Comparison of ENCODE assay signal across 23 cellular contexts in genomic region chr1:7110306-7110705, GRCh38.
DNase-seq lines count a peak whose midpoint lies in the region; ATAC-seq and TF ChIP-seq lines count a peak whose summit lies in the region.
"Had no signal": no experiment of that assay in that cellular context is flagged by ENCODE, and none has a peak within 500 bp of the region (broad histone marks: within the 10 kb centered on the region; RNA-seq: fewer than 3 reads in every experiment).

No MANE protein-coding gene starts in this region.

- no peak overlapping the region; a peak in 1 of 22 replicates for H3K27ac ChIP-seq in BLaER1 treated with 17β-estradiol and CSF1 and Interleukin-3, amounts not matched to agents 10 nM and 100 nM
- H3K27ac ChIP-seq in IMR-90 (ENCODE audit: insufficient read depth, low read length), result no peak overlapping the region
- H3K27ac ChIP-seq in WERI-Rb-1, result peak overlapping the region; percentile 14; the same call in 1 of the 2 replicates
- no peak overlapping the region for H3K27ac ChIP-seq in right cardiac atrium (ENCODE audit: low read length)
- H3K27ac ChIP-seq: esophagus muscularis mucosa, gastroesophageal sphincter, thoracic aorta had no signal

- H3K27me3 ChIP-seq in BLaER1 treated with 17β-estradiol and CSF1 and Interleukin-3, amounts not matched to agents 10 nM and 100 nM, result peaks cover 0 to 41% (median 0%) of the 10 kb centered on the region in 11 experiments; a peak in 5 of 22 replicates
- H3K27me3 ChIP-seq in IMR-90 (ENCODE audit: control insufficient read depth, insufficient read depth, low read length) (peaks cover 16% of the 10 kb centered on the region), WERI-Rb-1 (ENCODE audit: insufficient read depth, low read depth, severe bottlenecking) (no peaks in the 10 kb centered on the region), right cardiac atrium (ENCODE audit: control insufficient read depth, insufficient read depth) (no peaks in the 10 kb centered on the region)

- peaks cover 0 to 18% (median 0%) of the 10 kb centered on the region in 11 experiments; a peak in 3 of 22 replicates for H4K20me1 ChIP-seq in BLaER1 treated with 17β-estradiol and CSF1 and Interleukin-3, amounts not matched to agents 10 nM and 100 nM
- no peaks in the 10 kb centered on the region for H4K20me1 ChIP-seq in IMR-90 (ENCODE audit: insufficient read depth, low read length)

- H2BK120ac ChIP-seq in IMR-90 (ENCODE audit: low read depth, low read length), result no peak overlapping the region

- no peak overlapping the region for H2AK9ac ChIP-seq in IMR-90 (replicated peaks; ENCODE audit: low read depth, low read length, poor library complexity)

- no peak for ATAC-seq in IMR-90 (ENCODE audit: low read depth)
- ATAC-seq in right cardiac atrium, result no peak
- ATAC-seq: activated CD8-positive, alpha-beta T cell treated with anti-CD3 and anti-CD28 coated beads for 36 hours; gastroesophageal sphincter; HepG2; left lobe of liver had no signal

- H2BK15ac ChIP-seq in IMR-90 (ENCODE audit: low read depth, low read length), result no peak overlapping the region

- H2AFZ ChIP-seq in IMR-90 (replicated peaks; ENCODE audit: low read length, poor library complexity), result no peak overlapping the region

- no peak overlapping the region for H2AK5ac ChIP-seq in IMR-90 (ENCODE audit: low read depth, low read length)

- TF ChIP-seq RAD21 in IMR-90 (IDR thresholded peaks at IDR 0.05; ENCODE audit: low read length), result no peak

- peak overlapping the region in 7 of 11 experiments; percentile 2 to 70 (median 56); a peak in 11 of 22 replicates for H3K4me2 ChIP-seq in BLaER1 treated with 17β-estradiol and CSF1 and Interleukin-3, amounts not matched to agents 10 nM and 100 nM
- H3K4me2 ChIP-seq in IMR-90 (ENCODE audit: low read depth, low read length), result no peak overlapping the region

- TF ChIP-seq CTCF in IMR-90 (conservative IDR thresholded peaks at IDR 0.05; ENCODE audit: low read depth, low read length), result no peak
- TF ChIP-seq CTCF in WERI-Rb-1 (IDR thresholded peaks at IDR 0.05; ENCODE audit: low read depth, low read length), result no peak

- H3K14ac ChIP-seq in IMR-90 (replicated peaks; ENCODE audit: low read depth, low read length), result no peak overlapping the region

- H3K4ac ChIP-seq in IMR-90 (ENCODE audit: low read depth, low read length), result no peak overlapping the region

- no peak overlapping the region for H2BK20ac ChIP-seq in IMR-90 (ENCODE audit: low read depth, low read length)

- dilution Hi-C loops in IMR-90 (cut with HindIII; ENCODE audit: low sequenced_read_pairs, unreplicated experiment), result no loop called here

- POLR2A ChIA-PET in IMR-90 (lab: Charles Lee; ENCODE audit: unreplicated experiment), result no interaction called here

- in situ Hi-C loops in IMR-90 (cut with MboI; ENCODE audit: low sequenced_read_pairs), result no loop called here

- H3K4me1 ChIP-seq in BLaER1 treated with 17β-estradiol and CSF1 and Interleukin-3, amounts not matched to agents 10 nM and 100 nM, result peaks cover 23 to 76% (median 59%) of the 10 kb centered on the region in 10 experiments
- H3K4me1 ChIP-seq in IMR-90 (ENCODE audit: control insufficient read depth, insufficient read depth, low read length), result no peaks in the 10 kb centered on the region
- H3K4me1 ChIP-seq in right cardiac atrium (ENCODE audit: control insufficient read depth, insufficient read depth, low read length), result no peaks in the 10 kb centered on the region
- H3K4me1 ChIP-seq: esophagus muscularis mucosa, gastroesophageal sphincter, HAP-1 had no signal

- peaks cover 14 to 21% (median 18%) of the 10 kb centered on the region in 11 experiments; a peak in 20 of 22 replicates for H3K9me3 ChIP-seq in BLaER1 treated with 17β-estradiol and CSF1 and Interleukin-3, amounts not matched to agents 10 nM and 100 nM (replicated peaks in 1 of 11)
- H3K9me3 ChIP-seq in IMR-90 (ENCODE audit: control insufficient read depth, insufficient read depth, low read length), result no peaks in the 10 kb centered on the region
- H3K9me3 ChIP-seq in WERI-Rb-1 (ENCODE audit: severe bottlenecking), result peaks cover 3% of the 10 kb centered on the region
- H3K9me3 ChIP-seq in right cardiac atrium (ENCODE audit: control insufficient read depth, low read length), result no peaks in the 10 kb centered on the region
- H3K9me3 ChIP-seq: esophagus muscularis mucosa, gastroesophageal sphincter, HAP-1, thoracic aorta had no signal

- H3K9ac ChIP-seq in BLaER1 treated with 17β-estradiol and CSF1 and Interleukin-3, amounts not matched to agents 10 nM and 100 nM, result no peak overlapping the region
- H3K9ac ChIP-seq in IMR-90 (ENCODE audit: low read depth, low read length), result no peak overlapping the region

- TF ChIP-seq POLR2A in IMR-90 (IDR thresholded peaks at IDR 0.05; ENCODE audit: low read depth, low read length), result no peak

- H2BK5ac ChIP-seq in IMR-90 (ENCODE audit: low read depth, low read length, poor library complexity, severe bottlenecking), result no peak overlapping the region

- no peaks in the 10 kb centered on the region for H3K36me3 ChIP-seq in BLaER1 treated with 17β-estradiol and CSF1 and Interleukin-3, amounts not matched to agents 10 nM and 100 nM
- H3K36me3 ChIP-seq in IMR-90 (ENCODE audit: control insufficient read depth, insufficient read depth, low read length), result no peaks in the 10 kb centered on the region
- no peaks in the 10 kb centered on the region for H3K36me3 ChIP-seq in WERI-Rb-1
- H3K36me3 ChIP-seq: esophagus muscularis mucosa, gastroesophageal sphincter, HAP-1, thoracic aorta had no signal

- H4K8ac ChIP-seq in IMR-90 (ENCODE audit: low read depth in 2 of 2, low read length in 2 of 2), result no peak overlapping the region

- no peak overlapping the region for H3K4me3 ChIP-seq in BLaER1 treated with 17β-estradiol and CSF1 and Interleukin-3, amounts not matched to agents 10 nM and 100 nM
- no peak overlapping the region for H3K4me3 ChIP-seq in IMR-90 (ENCODE audit: insufficient read depth, low read depth, low read length)
- H3K4me3 ChIP-seq in WERI-Rb-1 (ENCODE audit: low read depth, low read length), result no peak overlapping the region
- no peak overlapping the region for H3K4me3 ChIP-seq in right cardiac atrium (ENCODE audit: low read length)
- H3K4me3 ChIP-seq: esophagus muscularis mucosa, gastroesophageal sphincter, HAP-1, thoracic aorta had no signal

- H3K9me1 ChIP-seq in IMR-90 (ENCODE audit: insufficient read depth, low read length), result no peaks in the 10 kb centered on the region

- no peaks in the 10 kb centered on the region for H3K79me1 ChIP-seq in IMR-90 (ENCODE audit: low read depth in 1 of 2, low read length in 2 of 2)

- H3K23ac ChIP-seq in IMR-90 (ENCODE audit: low read depth, low read length), result no peak overlapping the region

- H3K18ac ChIP-seq in IMR-90 (ENCODE audit: low read depth, low read length), result no peak overlapping the region

- WGBS in IMR-90 (ENCODE audit: extremely low coverage in 2 of 2, insufficient read length in 1 of 2), 2 experiments, result 57% methylated on average over 4 of the region's 8 CpGs; no CpG with 5 or more reads in 1 of the 2 experiments
- WGBS in right cardiac atrium, result 72% methylated on average over 8 of the region's 8 CpGs

- H4K91ac ChIP-seq in IMR-90 (ENCODE audit: insufficient read depth, low read depth, low read length), result no peak overlapping the region

- no peak overlapping the region for H3K56ac ChIP-seq in IMR-90 (ENCODE audit: extremely low read depth, insufficient read depth, low read length)

- CTCF ChIA-PET in IMR-90 (lab: Yijun Ruan, JAX), result interaction anchor here (0.6 kb wide), 1 partner anchor 11 kb away, joined by 3 read pairs; no protein-coding TSS in a partner anchor

- DNase-seq in IMR-90 (peak; percentile 21), WERI-Rb-1 (no peak), kidney glomerular epithelial cell (lab: John Stamatoyannopoulos, UW) (peak; percentile 64), AG20443 (ENCODE audit: low spot score) (no peak), right cardiac atrium (no peak)
- no peak for DNase-seq in activated CD8-positive, alpha-beta memory T cell treated with anti-CD3 and anti-CD28 coated beads, Interleukin-2, amount 50 U/mL, for 48 hours
- DNase-seq: activated CD4-positive, CD25-positive, alpha-beta regulatory T cell; activated CD8-positive, alpha-beta T cell treated with anti-CD3 and anti-CD28 coated beads for 36 hours; activated T-cell treated with anti-CD3 and anti-CD28 coated beads, Interleukin-2, amount 50 U/mL, for 1 hour; cerebellar nuclear complex; EL; NCI-H1436; nephron progenitor cell; RPMI8226; stimulated activated naive CD4-positive, alpha-beta T cell; T-helper 9 cell had no signal

- intact Hi-C loops in IMR-90 (cut with micrococcal nuclease) (no loop called here), right cardiac atrium (cut with DNase I) (no loop called here)

- BruUV-seq in IMR-90 (replicated peaks; lab: Mats Ljungman, UMichigan), result no TSS peak

- H4K5ac ChIP-seq in IMR-90 (ENCODE audit: low read depth, low read length), result no peak overlapping the region

TF ChIP-seq in IMR-90, 13 proteins besides CTCF, POLR2A, EP300 and RAD21 (continues in another document):
- TF ChIP-seq FOS (IDR thresholded peaks at IDR 0.05; ENCODE audit: low read depth, low read length) (no peak), MAFK (IDR thresholded peaks at IDR 0.05; ENCODE audit: low read depth, low read length) (no peak), NFE2L2 (IDR thresholded peaks at IDR 0.05; ENCODE audit: low read depth, low read length) (no peak), BHLHE40 (IDR thresholded peaks at IDR 0.05; ENCODE audit: low read depth, low read length) (no peak), SMC3 (IDR thresholded peaks at IDR 0.05; ENCODE audit: low read depth, low read length) (no peak), MAZ (IDR thresholded peaks at IDR 0.05; ENCODE audit: borderline replicate concordance, low read depth, low read length) (no peak), ELK1 (IDR thresholded peaks at IDR 0.05; ENCODE audit: borderline replicate concordance, low read depth, low read length) (no peak), CEBPB (IDR thresholded peaks at IDR 0.05; ENCODE audit: low read depth, low read length) (no peak), MXI1 (IDR thresholded peaks at IDR 0.05; ENCODE audit: borderline replicate concordance, low read depth, low read length) (no peak)

Comparison
In these comparisons a context has a peak if more than half of its experiments do, and no peak if none do; other contexts are left out.
1. DNase-seq: peak in IMR-90 (single experiment) and kidney glomerular epithelial cell (single experiment); none in WERI-Rb-1 (single experiment), AG20443 (single experiment), activated CD8-positive, alpha-beta memory T cell treated with anti-CD3 and anti-CD28 coated beads, Interleukin-2, amount 50 U/mL, for 48 hours (single experiment) and right cardiac atrium (0 of 3).